ENCODE assay signal across 9 cellular contexts in genomic region chr14:49962616-49963015, GRCh38.
DNase-seq lines count a peak whose midpoint lies in the region; ATAC-seq and TF ChIP-seq lines count a peak whose summit lies in the region.
"Had no signal": no experiment of that assay in that cellular context is flagged by ENCODE, and none has a peak within 500 bp of the region (broad histone marks: within the 10 kb centered on the region; RNA-seq: fewer than 3 reads in every experiment).

No MANE protein-coding gene starts in this region.

- no peaks in the 10 kb centered on the region for H3K4me1 ChIP-seq in BE2C

- peaks cover 48% of the 10 kb centered on the region for H3K4me1 Mint-ChIP-seq in activated T-cell treated with anti-CD3 and anti-CD28 coated beads, Interleukin-2, amount 50 U/mL, for 24 hours (ENCODE audit: low read depth)
- no peaks in the 10 kb centered on the region for H3K4me1 Mint-ChIP-seq in endothelial cell (ENCODE audit: unreplicated experiment)

- H3K27ac Mint-ChIP-seq in activated T-cell treated with anti-CD3 and anti-CD28 coated beads, Interleukin-2, amount 50 U/mL, for 24 hours, result peak overlapping the region; percentile 65
- H3K27ac Mint-ChIP-seq in endothelial cell (ENCODE audit: unreplicated experiment), result no peak overlapping the region

- H3K4me3 ChIP-seq in BE2C (ENCODE audit: low read depth, low read length), result no peak overlapping the region

- H3K27me3 Mint-ChIP-seq in activated T-cell treated with anti-CD3 and anti-CD28 coated beads, Interleukin-2, amount 50 U/mL, for 24 hours, result no peaks in the 10 kb centered on the region
- peaks cover 1% of the 10 kb centered on the region for H3K27me3 Mint-ChIP-seq in endothelial cell (ENCODE audit: unreplicated experiment)

- peak; percentile 38 for ATAC-seq in GM18502 (IDR thresholded peaks at IDR 0.05; ENCODE audit: poor library complexity, unreplicated experiment)
- ATAC-seq in HG02884 (IDR thresholded peaks at IDR 0.05; ENCODE audit: unreplicated experiment), result peak; percentile 44

- no peaks in the 10 kb centered on the region for H3K9me3 ChIP-seq in BE2C

- TF ChIP-seq CTCF in endothelial cell (IDR thresholded peaks at IDR 0.05; ENCODE audit: unreplicated experiment) (no peak), BE2C (IDR thresholded peaks at IDR 0.05; ENCODE audit: low read depth, low read length) (no peak)

- no peaks in the 10 kb centered on the region for H3K36me3 ChIP-seq in BE2C

- no peaks in the 10 kb centered on the region for H3K36me3 Mint-ChIP-seq in activated T-cell treated with anti-CD3 and anti-CD28 coated beads, Interleukin-2, amount 50 U/mL, for 24 hours (ENCODE audit: low read depth)
- H3K36me3 Mint-ChIP-seq in endothelial cell (ENCODE audit: low read depth, unreplicated experiment), result no peaks in the 10 kb centered on the region

- H3K9me3 Mint-ChIP-seq in activated T-cell treated with anti-CD3 and anti-CD28 coated beads, Interleukin-2, amount 50 U/mL, for 24 hours, result no peaks in the 10 kb centered on the region
- H3K9me3 Mint-ChIP-seq in endothelial cell (ENCODE audit: unreplicated experiment), result no peaks in the 10 kb centered on the region

- DNase-seq in activated T-cell treated with anti-CD3 and anti-CD28 coated beads, Interleukin-2, amount 50 U/mL, for 24 hours, result peak; percentile 70
- peak; percentile 75 for DNase-seq in putamen (ENCODE audit: low spot score)
- DNase-seq in RPMI8226, result no peak
- no peak for DNase-seq in NCI-H2107 (lab: John Stamatoyannopoulos, UW)
- DNase-seq in endothelial cell (ENCODE audit: low spot score), result no peak
- DNase-seq in BE2C, result no peak
- DNase-seq: effector memory CD4-positive, alpha-beta T cell had no signal

- no peaks in the 10 kb centered on the region for H3K27me3 ChIP-seq in BE2C

- peak overlapping the region; percentile 0 for H3K4me3 Mint-ChIP-seq in activated T-cell treated with anti-CD3 and anti-CD28 coated beads, Interleukin-2, amount 50 U/mL, for 24 hours
- no peak overlapping the region for H3K4me3 Mint-ChIP-seq in endothelial cell (ENCODE audit: unreplicated experiment)

Comparison
In these comparisons a context has a peak if more than half of its experiments do, and no peak if none do; other contexts are left out.
1. DNase-seq: peak in activated T-cell treated with anti-CD3 and anti-CD28 coated beads, Interleukin-2, amount 50 U/mL, for 24 hours (single experiment) and putamen (single experiment); none in RPMI8226 (single experiment), NCI-H2107 (single experiment), endothelial cell (single experiment) and BE2C (single experiment).